In genomic region chr1:40711465-40712404, GRCh38 we compare ENCODE assay signal across 8 cellular contexts. TPM values are rescaled to one million over a fixed set of nuclear protein-coding genes. Genes with fewer than 3 reads are reported as not detected.
DNase-seq lines count a peak whose midpoint lies in the region; TF ChIP-seq lines count a peak whose summit lies in the region.

No MANE protein-coding gene starts in this region.

- H3K4me3 Mint-ChIP-seq in activated naive CD4-positive, alpha-beta T cell treated with anti-CD3 and anti-CD28 coated beads for 36 hours: no peak overlapping the region
- H3K4me3 Mint-ChIP-seq in progenitor cell of endocrine pancreas (ENCODE audit: low read depth): peak overlapping the region; percentile 90

- intact Hi-C loops in activated naive CD4-positive, alpha-beta T cell treated with anti-CD3 and anti-CD28 coated beads for 36 hours (cut with micrococcal nuclease): no loop called here

- peak overlapping the region; percentile 72 for H3K27ac Mint-ChIP-seq in activated naive CD4-positive, alpha-beta T cell treated with anti-CD3 and anti-CD28 coated beads for 36 hours
- H3K27ac Mint-ChIP-seq in progenitor cell of endocrine pancreas: peak overlapping the region; percentile 100

- no peaks in the 10 kb centered on the region for H3K9me3 Mint-ChIP-seq in activated naive CD4-positive, alpha-beta T cell treated with anti-CD3 and anti-CD28 coated beads for 36 hours
- no peaks in the 10 kb centered on the region for H3K9me3 Mint-ChIP-seq in progenitor cell of endocrine pancreas (ENCODE audit: low read depth)

- peaks cover 56% of the 10 kb centered on the region for H3K4me1 Mint-ChIP-seq in activated naive CD4-positive, alpha-beta T cell treated with anti-CD3 and anti-CD28 coated beads for 36 hours (ENCODE audit: low read depth)
- peaks cover 39% of the 10 kb centered on the region for H3K4me1 Mint-ChIP-seq in progenitor cell of endocrine pancreas (ENCODE audit: low read depth)

- CTCF ChIA-PET in activated naive CD4-positive, alpha-beta T cell treated with anti-CD3 and anti-CD28 coated beads for 36 hours (lab: Charles Lee): interaction anchor here (1.1 kb wide), 1 partner anchor 63 kb away, joined by 3 read pairs; no protein-coding TSS in a partner anchor

- no peaks in the 10 kb centered on the region for H3K27me3 Mint-ChIP-seq in activated naive CD4-positive, alpha-beta T cell treated with anti-CD3 and anti-CD28 coated beads for 36 hours (ENCODE audit: low read depth)
- H3K27me3 Mint-ChIP-seq in progenitor cell of endocrine pancreas: no peaks in the 10 kb centered on the region

- no peak for TF ChIP-seq CTCF in fibroblast of the aortic adventitia (IDR thresholded peaks at IDR 0.05; ENCODE audit: insufficient read depth, low read length)
- TF ChIP-seq CTCF in progenitor cell of endocrine pancreas (IDR thresholded peaks at IDR 0.05; ENCODE audit: unreplicated experiment): no peak
- no peak for TF ChIP-seq CTCF in GM20000 (IDR thresholded peaks at IDR 0.05; ENCODE audit: extremely low read depth, missing control alignments)

- H3K4me3 ChIP-seq in fibroblast of the aortic adventitia (ENCODE audit: low read depth, low read length): peak overlapping the region; percentile 34

- peaks cover 11% of the 10 kb centered on the region for H3K36me3 Mint-ChIP-seq in activated naive CD4-positive, alpha-beta T cell treated with anti-CD3 and anti-CD28 coated beads for 36 hours (ENCODE audit: low read depth)
- H3K36me3 Mint-ChIP-seq in progenitor cell of endocrine pancreas (ENCODE audit: insufficient read depth): peaks cover 6% of the 10 kb centered on the region

- DNase-seq in activated naive CD4-positive, alpha-beta T cell treated with anti-CD3 and anti-CD28 coated beads for 36 hours: no peak
- no peak for DNase-seq in activated naive CD4-positive, alpha-beta T cell treated with Interleukin-2 at 50 U/mL for 16 hours
- peak; percentile 8 for DNase-seq in SW480 (ENCODE audit: low spot score)
- peak; percentile 65 for DNase-seq in fibroblast of the aortic adventitia (ENCODE audit: low read depth)
- DNase-seq in progenitor cell of endocrine pancreas (ENCODE audit: low spot score, unreplicated experiment): no peak
- DNase-seq in midbrain (lab: John Stamatoyannopoulos, UW): no peak
- DNase-seq in HuH-7.5 (ENCODE audit: low spot score): no peak
- no peak for DNase-seq in GM20000 (ENCODE audit: low spot score)

RNA-seq across cellular contexts. Expression of gene NFYC, which starts 20.2 kb away (rescaled TPM):
- 10 to 100 TPM; 53.5 to 63.1 TPM for total RNA-seq in activated naive CD4-positive, alpha-beta T cell treated with anti-CD3 and anti-CD28 coated beads for 36 hours
- total RNA-seq in fibroblast of the aortic adventitia (ENCODE audit: low replicate concordance): 13.2 and 23.1 TPM in 2 replicates
- total RNA-seq in progenitor cell of endocrine pancreas: 73.4 and 74.9 TPM in 2 replicates

RNA-seq across cellular contexts. Expression of gene RIMS3, which starts 46.3 kb away (rescaled TPM):
- total RNA-seq in activated naive CD4-positive, alpha-beta T cell treated with anti-CD3 and anti-CD28 coated beads for 36 hours: 1 to 10 TPM; 3.6 to 3.7 TPM
- 0.36 and 0.57 TPM in 2 replicates for total RNA-seq in fibroblast of the aortic adventitia (ENCODE audit: low replicate concordance)
- total RNA-seq in progenitor cell of endocrine pancreas: 7.0 and 7.2 TPM in 2 replicates

Comparison
In these comparisons a context has a peak if more than half of its experiments do, and no peak if none do; other contexts are left out.
1. DNase-seq: peak in SW480 (single experiment) and fibroblast of the aortic adventitia (single experiment); none in activated naive CD4-positive, alpha-beta T cell treated with anti-CD3 and anti-CD28 coated beads for 36 hours (single experiment), activated naive CD4-positive, alpha-beta T cell treated with Interleukin-2 at 50 U/mL for 16 hours (single experiment), progenitor cell of endocrine pancreas (single experiment), midbrain (single experiment), HuH-7.5 (single experiment) and GM20000 (single experiment).